In genomic region chr1:25914074-25914995, GRCh38 we compare ENCODE assay signal across 19 cellular contexts. TPM values are rescaled to one million over a fixed set of nuclear protein-coding genes. Genes with fewer than 3 reads are reported as not detected.
DNase-seq lines count a peak whose midpoint lies in the region; ATAC-seq and TF ChIP-seq lines count a peak whose summit lies in the region.
"Had no signal": no experiment of that assay in that cellular context is flagged by ENCODE, and none has a peak within 500 bp of the region (broad histone marks: within the 10 kb centered on the region; RNA-seq: fewer than 3 reads in every experiment).

No MANE protein-coding gene starts in this region.

- H3K9ac ChIP-seq in mammary epithelial cell (ENCODE audit: insufficient read depth, low read length), result no peak overlapping the region

- POLR2A ChIA-PET in activated B cell treated with CpG ODN at 0.5 μM for 24 hours (lab: Charles Lee), result interaction anchor here (0.7 kb wide), 1 partner anchor 9 kb away, joined by 4 read pairs; no protein-coding TSS in a partner anchor

- TF ChIP-seq POLR2A in breast epithelium (IDR thresholded peaks at IDR 0.05), result no peak

- peak overlapping the region; percentile 37 for H2AFZ ChIP-seq in mammary epithelial cell (ENCODE audit: low read depth, low read length)

- no peak overlapping the region for H3K4me3 ChIP-seq in mammary epithelial cell (replicated peaks in 1 of 3; ENCODE audit: insufficient read depth in 1 of 3, low read depth in 2 of 3, low read length in 3 of 3)
- no peak overlapping the region for H3K4me3 ChIP-seq in breast epithelium
- H3K4me3 ChIP-seq in upper lobe of right lung, result no peak overlapping the region
- H3K4me3 ChIP-seq: esophagus muscularis mucosa, pancreas, SJSA1, tibial artery had no signal

- no peaks in the 10 kb centered on the region for H3K27me3 Mint-ChIP-seq in activated B cell treated with CpG ODN at 0.5 μM for 24 hours
- H3K27me3 Mint-ChIP-seq in immature natural killer cell (ENCODE audit: low read depth in 3 of 3), result peaks cover 0 to 1% (median 1%) of the 10 kb centered on the region in 3 donors

- dilution Hi-C loops in mammary epithelial cell (cut with HindIII; ENCODE audit: low sequenced_read_pairs), result no loop called here

- no peaks in the 10 kb centered on the region for H3K36me3 Mint-ChIP-seq in activated B cell treated with CpG ODN at 0.5 μM for 24 hours (ENCODE audit: low read depth)
- H3K36me3 Mint-ChIP-seq in immature natural killer cell, result no peaks in the 10 kb centered on the region

- H3K4me2 ChIP-seq in mammary epithelial cell (ENCODE audit: insufficient read depth, low read depth, low read length), result no peak overlapping the region

- H3K27me3 ChIP-seq in mammary epithelial cell (ENCODE audit: insufficient read depth, low read length) (no peaks in the 10 kb centered on the region), breast epithelium (no peaks in the 10 kb centered on the region), upper lobe of right lung (no peaks in the 10 kb centered on the region)
- H3K27me3 ChIP-seq: esophagus muscularis mucosa, pancreas, SJSA1, tibial artery had no signal

- H3K27ac ChIP-seq in mammary epithelial cell (ENCODE audit: insufficient read depth, low read depth, low read length) (no peak overlapping the region), breast epithelium (no peak overlapping the region), upper lobe of right lung (no peak overlapping the region)
- H3K27ac ChIP-seq: C4-2B, esophagus muscularis mucosa, pancreas, SJSA1, tibial artery had no signal

- intact Hi-C loops in mammary epithelial cell (cut with micrococcal nuclease), result no loop called here
- intact Hi-C loops in breast epithelium (cut with DNase I; ENCODE audit: low total_unique reads), result no loop called here
- intact Hi-C loops in activated B cell treated with CpG ODN at 0.5 μM for 24 hours (cut with micrococcal nuclease), result no loop called here
- intact Hi-C loops in upper lobe of right lung (cut with DNase I), result no loop called here

- WGBS in mammary epithelial cell (ENCODE audit: low coverage, missing lambda C conversion rate), result 82% methylated on average over 3 of the region's 3 CpGs

- H3K79me2 ChIP-seq in mammary epithelial cell (ENCODE audit: insufficient read depth, low read length), result no peaks in the 10 kb centered on the region

- TF ChIP-seq CTCF in mammary epithelial cell (conservative IDR thresholded peaks at IDR 0.05 in 1 of 2, IDR thresholded peaks at IDR 0.05 in 1 of 2; ENCODE audit: extremely low read depth in 1 of 2, insufficient read depth in 1 of 2, low read depth in 1 of 2, low read length in 2 of 2) (no peak), breast epithelium (IDR thresholded peaks at IDR 0.05) (no peak), activated B cell treated with CpG ODN at 0.5 μM for 24 hours (IDR thresholded peaks at IDR 0.05) (no peak), upper lobe of right lung (IDR thresholded peaks at IDR 0.05) (no peak)

- H3K4me1 ChIP-seq in mammary epithelial cell (ENCODE audit: insufficient read depth, low read length) (peaks cover 15% of the 10 kb centered on the region), breast epithelium (no peaks in the 10 kb centered on the region), upper lobe of right lung (no peaks in the 10 kb centered on the region)
- H3K4me1 ChIP-seq: esophagus muscularis mucosa, pancreas, tibial artery had no signal

- CTCF ChIA-PET in mammary epithelial cell (lab: Charles Lee; ENCODE audit: low non-redundant PET), result interaction anchor here (0.6 kb wide), 1 partner anchor 19 kb away, joined by 3 read pairs; no protein-coding TSS in a partner anchor
- CTCF ChIA-PET in activated B cell treated with CpG ODN at 0.5 μM for 24 hours (lab: Charles Lee), result interaction anchor here (1.5 kb wide), 1 partner anchor 19 kb away, joined by 4 read pairs; no protein-coding TSS in a partner anchor

- H3K36me3 ChIP-seq in mammary epithelial cell (ENCODE audit: insufficient read depth, low read length) (no peaks in the 10 kb centered on the region), breast epithelium (no peaks in the 10 kb centered on the region), upper lobe of right lung (no peaks in the 10 kb centered on the region)
- H3K36me3 ChIP-seq: esophagus muscularis mucosa, pancreas, SJSA1, tibial artery had no signal

- H3K9me3 Mint-ChIP-seq in activated B cell treated with CpG ODN at 0.5 μM for 24 hours, result peaks cover 2% of the 10 kb centered on the region
- no peaks in the 10 kb centered on the region for H3K9me3 Mint-ChIP-seq in immature natural killer cell

- in situ Hi-C loops in mammary epithelial cell (cut with MboI; ENCODE audit: low sequenced_read_pairs in 2 of 2), result no loop called here

- H3K4me1 Mint-ChIP-seq in activated B cell treated with CpG ODN at 0.5 μM for 24 hours (peaks cover 8% of the 10 kb centered on the region), immature natural killer cell (peaks cover 18 to 19% of the 10 kb centered on the region in 2 donors)

- DNase-seq in mammary epithelial cell, result no peak
- no peak for DNase-seq in breast epithelium (ENCODE audit: low spot score in 2 of 2)
- DNase-seq in activated B cell treated with CpG ODN at 0.5 μM for 24 hours, result no peak
- peak; percentile 67 for DNase-seq in islet precursor cell
- DNase-seq in upper lobe of right lung, result no peak
- DNase-seq in DMS153 (lab: John Stamatoyannopoulos, UW), result no peak
- DNase-seq in immature natural killer cell, result no peak
- no peak for DNase-seq in NCI-H2227 treated with DMSO at 0.1 percent for 48 hours (lab: John Stamatoyannopoulos, UW)
- DNase-seq: activated CD4-positive, alpha-beta T cell treated with anti-CD3 and anti-CD28 coated beads for 48 hours; activated naive CD4-positive, alpha-beta T cell; dermis blood vessel endothelial cell; DND-41; H7; Karpas-422; pancreas; tibial artery had no signal

- H3K9me3 ChIP-seq in mammary epithelial cell (replicated peaks; ENCODE audit: insufficient read depth, low read length), result no peaks in the 10 kb centered on the region
- no peaks in the 10 kb centered on the region for H3K9me3 ChIP-seq in breast epithelium
- no peaks in the 10 kb centered on the region for H3K9me3 ChIP-seq in upper lobe of right lung
- H3K9me3 ChIP-seq: esophagus muscularis mucosa, pancreas, SJSA1, tibial artery had no signal

- H3K27ac Mint-ChIP-seq in activated B cell treated with CpG ODN at 0.5 μM for 24 hours, result no peak overlapping the region
- no peak overlapping the region for H3K27ac Mint-ChIP-seq in immature natural killer cell

- H4K20me1 ChIP-seq in mammary epithelial cell (ENCODE audit: insufficient read depth, low read length), result no peaks in the 10 kb centered on the region

- H3K4me3 Mint-ChIP-seq in activated B cell treated with CpG ODN at 0.5 μM for 24 hours (no peak overlapping the region), immature natural killer cell (no peak overlapping the region)

- BruUV-seq in mammary epithelial cell (replicated peaks; lab: Mats Ljungman, UMichigan), result no TSS peak

- ATAC-seq in activated B cell treated with CpG ODN at 0.5 μM for 24 hours (ENCODE audit: low read depth) (peak; percentile 31), upper lobe of right lung (peak; percentile 83)
- ATAC-seq: pancreas had no signal

RNA-seq across cellular contexts. Expression of gene STMN1, which starts 8.1 kb away (rescaled TPM):
- total RNA-seq in mammary epithelial cell, result 100 to 1,000 TPM in 1 of 2 donors, 10 to 100 TPM in 1; 42.5 to 202 TPM
- 73.8 TPM for polyA plus RNA-seq in mammary epithelial cell
- 50.2 TPM for polyA minus RNA-seq in mammary epithelial cell
- total RNA-seq in breast epithelium, result 10 to 100 TPM; 23.9 to 33.8 (median 28.4) TPM
- total RNA-seq in activated B cell treated with CpG ODN at 0.5 μM for 24 hours, result 24.8 and 25.6 TPM in 2 replicates
- total RNA-seq in upper lobe of right lung, result 42.5 TPM
- polyA plus RNA-seq in immature natural killer cell, result 100 to 1,000 TPM; 135 to 156 (median 138) TPM

RNA-seq across cellular contexts. Expression of gene PAQR7, which starts 38.8 kb away (rescaled TPM):
- total RNA-seq in mammary epithelial cell (10 to 100 TPM; 21.6 to 28.3 TPM), breast epithelium (1 to 10 TPM; 4.2 to 8.2 (median 7.2) TPM), activated B cell treated with CpG ODN at 0.5 μM for 24 hours (3.7 and 4.6 TPM in 2 replicates), upper lobe of right lung (10.8 TPM)
- polyA plus RNA-seq in mammary epithelial cell (18.2 TPM), immature natural killer cell (under 1 TPM in 2 of 3 donors, not detected in 1; 0.32 to 0.35 TPM)
- 17.3 TPM for polyA minus RNA-seq in mammary epithelial cell

RNA-seq across cellular contexts. Expression of gene AUNIP, which starts 55.1 kb away (rescaled TPM):
- total RNA-seq in mammary epithelial cell, result 1 to 10 TPM; 5.7 to 9.3 TPM
- polyA plus RNA-seq in mammary epithelial cell, result 9.9 TPM
- polyA minus RNA-seq in mammary epithelial cell, result 10.2 TPM
- total RNA-seq in breast epithelium, result under 1 TPM in 2 of 3 donors, not detected in 1; 0.33 to 0.88 TPM
- total RNA-seq in activated B cell treated with CpG ODN at 0.5 μM for 24 hours, result 0.42 and 0.64 TPM in 2 replicates
- total RNA-seq in upper lobe of right lung, result not detected
- polyA plus RNA-seq in immature natural killer cell, result under 1 TPM in 2 of 3 donors, not detected in 1; 0.31 to 0.37 TPM
- total RNA-seq: esophagus muscularis mucosa had no signal
- polyA plus RNA-seq: pancreas had no signal
